In the genomic region with DNA sequence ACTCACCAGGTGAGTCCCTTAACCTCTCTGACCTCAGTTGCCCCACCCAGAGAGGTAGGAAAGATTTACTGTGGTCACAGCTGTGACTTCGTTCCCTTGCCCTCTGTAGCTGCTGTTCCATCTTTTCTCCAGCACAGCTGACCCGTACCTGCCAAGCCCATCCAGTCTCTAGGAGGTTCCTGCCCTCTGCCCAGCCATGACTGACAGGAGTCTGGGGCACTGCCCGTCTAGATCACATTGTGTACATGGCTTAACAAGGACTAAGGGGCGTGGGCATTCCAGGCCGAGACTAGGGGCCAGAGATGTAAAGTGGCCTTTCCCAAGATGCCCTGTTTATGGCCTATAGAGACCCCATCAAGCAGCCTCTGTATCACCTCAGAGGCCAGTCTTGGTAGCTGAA, we compare ENCODE assay signal across 23 cellular contexts.
"Had no signal": no experiment of that assay in that cellular context is flagged by ENCODE, and none has a peak within 500 bp of the region (broad histone marks: within the 10 kb centered on the region; RNA-seq: fewer than 3 reads in every experiment).

No MANE protein-coding gene starts in this region.

- H3K4me1 Mint-ChIP-seq: activated naive CD8-positive, alpha-beta T cell treated with anti-CD3 and anti-CD28 coated beads, Interleukin-2, amount 10 ng/mL, durations not matched to agents 7 days and 5 days; natural killer cell had no signal

- H3K27ac ChIP-seq: coronary artery, heart right ventricle, psoas muscle, right atrium auricular region, suprapubic skin had no signal

- H3K4me3 ChIP-seq: heart right ventricle, lung, psoas muscle, right atrium auricular region, suprapubic skin had no signal

- H3K27me3 ChIP-seq: heart right ventricle, right atrium auricular region, suprapubic skin had no signal

- H3K4me3 Mint-ChIP-seq: activated naive CD4-positive, alpha-beta T cell treated with anti-CD3 and anti-CD28 coated beads for 36 hours; activated naive CD8-positive, alpha-beta T cell treated with anti-CD3 and anti-CD28 coated beads, Interleukin-2, amount 10 ng/mL, durations not matched to agents 7 days and 5 days; mesothelial cell of epicardium; natural killer cell; stimulated activated naive CD8-positive, alpha-beta T cell treated with anti-CD3 and anti-CD28 coated beads, Interleukin-15, Interleukin-2, amounts not matched to agents 100 ng/mL and 50 ng/mL, for 24 hours; T-helper 1 cell treated with Interleukin-12 subunit alpha and Interleukin-12 subunit beta and Interleukin-4 antibody, amounts not matched to agents 30 μg/mL and 1 μg/mL, for 36 hours; type B pancreatic cell; WTC11 had no signal

- DNase-seq: activated CD4-positive, alpha-beta T cell treated with anti-CD3 and anti-CD28 coated beads, Interleukin-2, amount 50 U/mL, for 4 hours; activated effector memory CD4-positive, alpha-beta T cell treated with Interleukin-2 at 50 U/mL for 16 hours; activated naive CD4-positive, alpha-beta T cell treated with anti-CD3 and anti-CD28 coated beads for 36 hours; activated naive CD8-positive, alpha-beta T cell treated with anti-CD3 and anti-CD28 coated beads, Interleukin-2, amount 10 ng/mL, durations not matched to agents 7 days and 5 days; activated T-cell treated with anti-CD3 and anti-CD28 coated beads, Interleukin-2, amount 50 U/mL, for 48 hours; amygdala; cerebellar nuclear complex; heart right ventricle; natural killer cell; psoas muscle; stimulated activated CD4-positive, alpha-beta T cell treated with anti-CD3 and anti-CD28 coated beads, Interleukin-4, amount 100 ng/mL, for 4 hours; T1000 had no signal

- H3K9me3 ChIP-seq: heart right ventricle, psoas muscle, right atrium auricular region, suprapubic skin had no signal

- H3K36me3 Mint-ChIP-seq: activated naive CD8-positive, alpha-beta T cell treated with anti-CD3 and anti-CD28 coated beads, Interleukin-2, amount 10 ng/mL, durations not matched to agents 7 days and 5 days; natural killer cell; WTC11 had no signal

- H3K27me3 Mint-ChIP-seq: activated naive CD8-positive, alpha-beta T cell treated with anti-CD3 and anti-CD28 coated beads, Interleukin-2, amount 10 ng/mL, durations not matched to agents 7 days and 5 days; type B pancreatic cell had no signal

- FAIRE-seq: keratinocyte had no signal

- ATAC-seq: heart right ventricle, left lobe of liver, natural killer cell, WTC11 had no signal

- H3K9me3 Mint-ChIP-seq: activated naive CD4-positive, alpha-beta T cell treated with anti-CD3 and anti-CD28 coated beads for 36 hours; activated naive CD8-positive, alpha-beta T cell treated with anti-CD3 and anti-CD28 coated beads, Interleukin-2, amount 10 ng/mL, durations not matched to agents 7 days and 5 days; mesothelial cell of epicardium; natural killer cell; stimulated activated naive CD8-positive, alpha-beta T cell treated with anti-CD3 and anti-CD28 coated beads, Interleukin-15, Interleukin-2, amounts not matched to agents 100 ng/mL and 50 ng/mL, for 24 hours; T-helper 1 cell treated with Interleukin-12 subunit alpha and Interleukin-12 subunit beta and Interleukin-4 antibody, amounts not matched to agents 30 μg/mL and 1 μg/mL, for 36 hours; type B pancreatic cell had no signal

- H3K27ac Mint-ChIP-seq: activated naive CD4-positive, alpha-beta T cell treated with anti-CD3 and anti-CD28 coated beads for 36 hours; activated naive CD8-positive, alpha-beta T cell treated with anti-CD3 and anti-CD28 coated beads, Interleukin-2, amount 10 ng/mL, durations not matched to agents 7 days and 5 days; natural killer cell; stimulated activated naive CD8-positive, alpha-beta T cell treated with anti-CD3 and anti-CD28 coated beads, Interleukin-15, Interleukin-2, amounts not matched to agents 100 ng/mL and 50 ng/mL, for 24 hours; T-helper 1 cell treated with Interleukin-12 subunit alpha and Interleukin-12 subunit beta and Interleukin-4 antibody, amounts not matched to agents 30 μg/mL and 1 μg/mL, for 36 hours; WTC11 had no signal

- H3K4me1 ChIP-seq: psoas muscle had no signal
